10 cellular contexts compared by ENCODE assay signal in genomic region chr12:87509233-87509820, GRCh38.
DNase-seq lines count a peak whose midpoint lies in the region; ATAC-seq and TF ChIP-seq lines count a peak whose summit lies in the region.
"Had no signal": no experiment of that assay in that cellular context is flagged by ENCODE, and none has a peak within 500 bp of the region (broad histone marks: within the 10 kb centered on the region; RNA-seq: fewer than 3 reads in every experiment).

No MANE protein-coding gene starts in this region.

- in situ Hi-C loops in GM13976 (cut with MboI; ENCODE audit: low sequenced_read_pairs, unreplicated experiment) = no loop called here

- DNase-seq in GM13976 (ENCODE audit: low spot score) = peak; percentile 4
- peak; percentile 26 for DNase-seq in HS-27A (ENCODE audit: low read depth)
- DNase-seq in SHP77 treated with DMSO at 0.1 percent for 48 hours (lab: John Stamatoyannopoulos, UW) = peak; percentile 77
- peak; percentile 31 for DNase-seq in hepatic stellate cell (ENCODE audit: low spot score)
- no peak for DNase-seq in activated T-cell treated with anti-CD3 and anti-CD28 coated beads, Interleukin-2, amount 50 U/mL, for 72 hours
- no peak for DNase-seq in activated CD4-positive, alpha-beta T cell treated with anti-CD3 and anti-CD28 coated beads for 4 hours
- DNase-seq: stimulated activated CD4-positive, alpha-beta T cell treated with anti-CD3 and anti-CD28 coated beads, Interleukin-2, amount 100 ng/mL, for 48 hours had no signal

- no peak overlapping the region for H3K4me3 Mint-ChIP-seq in activated T-cell treated with anti-CD3 and anti-CD28 coated beads, Interleukin-2, amount 50 U/mL, for 72 hours
- H3K4me3 Mint-ChIP-seq: activated naive CD4-positive, alpha-beta T cell treated with anti-CD3 and anti-CD28 coated beads, Interleukin-2, amount 50 U/mL, for 24 hours had no signal

- H3K9me3 Mint-ChIP-seq in activated T-cell treated with anti-CD3 and anti-CD28 coated beads, Interleukin-2, amount 50 U/mL, for 72 hours = peaks cover 3 to 6% of the 10 kb centered on the region in 2 donors

- no peaks in the 10 kb centered on the region for H3K27me3 Mint-ChIP-seq in activated T-cell treated with anti-CD3 and anti-CD28 coated beads, Interleukin-2, amount 50 U/mL, for 72 hours (ENCODE audit: low read depth)
- H3K27me3 Mint-ChIP-seq: activated naive CD4-positive, alpha-beta T cell treated with anti-CD3 and anti-CD28 coated beads, Interleukin-2, amount 50 U/mL, for 24 hours had no signal

- H3K4me1 Mint-ChIP-seq in activated T-cell treated with anti-CD3 and anti-CD28 coated beads, Interleukin-2, amount 50 U/mL, for 72 hours (ENCODE audit: low read depth) = no peaks in the 10 kb centered on the region
- H3K4me1 Mint-ChIP-seq: activated naive CD4-positive, alpha-beta T cell treated with anti-CD3 and anti-CD28 coated beads, Interleukin-2, amount 50 U/mL, for 24 hours had no signal

- H3K36me3 Mint-ChIP-seq in activated T-cell treated with anti-CD3 and anti-CD28 coated beads, Interleukin-2, amount 50 U/mL, for 72 hours (ENCODE audit: insufficient read depth in 2 of 2) = no peaks in the 10 kb centered on the region
- H3K36me3 Mint-ChIP-seq: activated naive CD4-positive, alpha-beta T cell treated with anti-CD3 and anti-CD28 coated beads, Interleukin-2, amount 50 U/mL, for 24 hours had no signal

- no peak overlapping the region for H3K27ac Mint-ChIP-seq in activated T-cell treated with anti-CD3 and anti-CD28 coated beads, Interleukin-2, amount 50 U/mL, for 72 hours
- H3K27ac Mint-ChIP-seq: activated naive CD4-positive, alpha-beta T cell treated with anti-CD3 and anti-CD28 coated beads, Interleukin-2, amount 50 U/mL, for 24 hours had no signal

- TF ChIP-seq CTCF in GM13976 (IDR thresholded peaks at IDR 0.05; ENCODE audit: borderline replicate concordance, control extremely low read depth, extremely low read depth, insufficient read depth, missing control alignments) = no peak

- ATAC-seq in activated T-cell treated with anti-CD3 and anti-CD28 coated beads, Interleukin-2, amount 50 U/mL, for 72 hours (replicated peaks in 1 of 2) = no peak
- no peak for ATAC-seq in GM19397 (IDR thresholded peaks at IDR 0.05; ENCODE audit: unreplicated experiment)
- no peak for ATAC-seq in GM21528 (IDR thresholded peaks at IDR 0.05; ENCODE audit: low FRiP score, unreplicated experiment)

Comparison
In these comparisons a context has a peak if more than half of its experiments do, and no peak if none do; other contexts are left out.
1. DNase-seq: peak in GM13976 (single experiment), HS-27A (single experiment), SHP77 treated with DMSO at 0.1 percent for 48 hours (single experiment) and hepatic stellate cell (single experiment); none in activated T-cell treated with anti-CD3 and anti-CD28 coated beads, Interleukin-2, amount 50 U/mL, for 72 hours (0 of 2) and activated CD4-positive, alpha-beta T cell treated with anti-CD3 and anti-CD28 coated beads for 4 hours (0 of 2).